ENCODE assay signal across 15 cellular contexts in the genomic region with DNA sequence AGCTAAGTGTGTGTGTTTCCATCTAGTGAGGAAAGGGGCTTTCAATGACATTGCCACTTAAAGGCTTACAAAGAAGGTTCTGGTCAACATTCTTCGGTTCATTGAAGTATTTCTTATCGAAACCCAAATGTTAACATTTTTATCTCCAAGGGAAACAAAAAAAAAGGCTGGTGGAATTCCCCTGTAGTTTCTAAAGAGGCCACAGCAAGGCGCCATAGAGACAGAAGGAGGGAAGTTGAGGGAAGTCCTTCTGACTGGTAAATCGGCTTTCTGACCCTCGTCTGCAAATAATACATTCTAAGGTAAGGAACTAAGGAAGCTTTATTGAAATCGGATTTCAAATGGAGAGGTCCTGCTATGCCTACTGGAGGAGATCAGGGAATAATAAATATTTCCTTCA. TPM values are rescaled to one million over a fixed set of nuclear protein-coding genes. Genes with fewer than 3 reads are reported as not detected.
DNase-seq lines count a peak whose midpoint lies in the region; ATAC-seq, FAIRE-seq and TF ChIP-seq lines count a peak whose summit lies in the region.
"Had no signal": no experiment of that assay in that cellular context is flagged by ENCODE, and none has a peak within 500 bp of the region (broad histone marks: within the 10 kb centered on the region; RNA-seq: fewer than 3 reads in every experiment).

No MANE protein-coding gene starts in this region.

- H3K14ac ChIP-seq in H9 (ENCODE audit: insufficient read depth, low read length) = no peak overlapping the region

- H3K9ac ChIP-seq in H9 (ENCODE audit: extremely low read depth, insufficient read length, low read length) = no peak overlapping the region
- no peak overlapping the region for H3K9ac ChIP-seq in keratinocyte (ENCODE audit: control insufficient read depth, extremely low read depth, insufficient read depth, low read length)

- dilution Hi-C loops in keratinocyte (cut with MboI; ENCODE audit: extremely low pct_ligation_motif_present, low sequenced_read_pairs) = no loop called here

- H4K20me1 ChIP-seq in H9 (ENCODE audit: control insufficient read depth, insufficient read depth, insufficient read length) = no peaks in the 10 kb centered on the region
- H4K20me1 ChIP-seq in keratinocyte (ENCODE audit: control insufficient read depth, extremely low read depth, insufficient read depth, low read length) = no peaks in the 10 kb centered on the region

- no peak overlapping the region for H4K91ac ChIP-seq in H9 (ENCODE audit: insufficient read length, low read depth, low read length)

- DNase-seq in AG09319 (ENCODE audit: extremely low read depth, low read depth) (no peak), H9 (peak; percentile 72), RWPE2 (ENCODE audit: low spot score) (no peak), keratinocyte (ENCODE audit: low read depth, low spot score) (no peak), HuH-7.5 (ENCODE audit: low spot score) (no peak), NCI-H510A treated with DMSO at 0.1 percent for 48 hours (lab: John Stamatoyannopoulos, UW) (no peak)
- no peak for DNase-seq in activated T-cell treated with anti-CD3 and anti-CD28 coated beads, Interleukin-2, amount 50 U/mL, for 1 hour
- DNase-seq: activated CD4-positive, CD25-positive, alpha-beta regulatory T cell treated with anti-CD3 and anti-CD28 coated beads, Interleukin-2, amount 50 U/mL, for 72 hours; activated gamma-delta T cell treated with Interleukin-2 at 50 U/mL for 16 hours; midbrain; Right ventricle myocardium superior had no signal

- H2BK15ac ChIP-seq in H9 (ENCODE audit: low read depth, low read length) = no peak overlapping the region

- H3K9me3 ChIP-seq in H9 (ENCODE audit: control insufficient read depth, low read depth, low read length) = no peaks in the 10 kb centered on the region
- no peaks in the 10 kb centered on the region for H3K9me3 ChIP-seq in RWPE2 (ENCODE audit: severe bottlenecking)
- H3K9me3 ChIP-seq in keratinocyte (ENCODE audit: control insufficient read depth, low read depth, low read length) = no peaks in the 10 kb centered on the region

- no peaks in the 10 kb centered on the region for H3K9me1 ChIP-seq in keratinocyte (ENCODE audit: control insufficient read depth, extremely low read depth, insufficient read depth, low read length)

- TF ChIP-seq CTCF in AG09319 (IDR thresholded peaks at IDR 0.05; ENCODE audit: low read depth, low read length) (peak; percentile 0; the same call in 1 of the 2 replicates), H9 (conservative IDR thresholded peaks at IDR 0.05) (peak; percentile 85), RWPE2 (IDR thresholded peaks at IDR 0.05; ENCODE audit: poor library complexity, severe bottlenecking) (peak; percentile 36), keratinocyte (optimal IDR thresholded peaks at IDR 0.05 in 1 of 3, IDR thresholded peaks at IDR 0.05 in 1 of 3, conservative IDR thresholded peaks at IDR 0.05 in 1 of 3; ENCODE audit: extremely low read depth in 1 of 3, insufficient read depth in 2 of 3, low read length in 3 of 3) (peak in 2 of 3 experiments; percentile 11 to 19)

- ATAC-seq in RWPE2 (ENCODE audit: low read depth) (no peak), GM19395 (IDR thresholded peaks at IDR 0.05; ENCODE audit: unreplicated experiment) (no peak)

- no peak overlapping the region for H3T11ph ChIP-seq in H9 (ENCODE audit: low read length)

- WGBS in H9 (ENCODE audit: extremely low coverage, insufficient read length, low lambda C conversion rate) = no CpG with 5 or more reads among the region's 6 CpGs

- H3K4me1 Mint-ChIP-seq in H9 = peaks cover 17 to 27% of the 10 kb centered on the region in 2 experiments

- H3K79me1 ChIP-seq in H9 (ENCODE audit: insufficient read depth, low read depth, low read length, poor library complexity, severe bottlenecking) = no peaks in the 10 kb centered on the region

- H3K27me3 Mint-ChIP-seq in H9 (ENCODE audit: low read depth) = 0 out of 2 replicates have a peak, but pooled peaks cover 1% of the 10 kb centered on the region

- H2AFZ ChIP-seq in H9 (ENCODE audit: low read length) (peak overlapping the region; percentile 93), keratinocyte (ENCODE audit: control insufficient read depth, low read length) (no peak overlapping the region)

- H2AK5ac ChIP-seq in H9 (ENCODE audit: insufficient read length, low read length) = peak overlapping the region; percentile 33

- H3K23ac ChIP-seq in H9 (ENCODE audit: insufficient read length, low read depth, low read length) = no peak overlapping the region

- H2BK20ac ChIP-seq in H9 (ENCODE audit: low read depth, low read length, poor library complexity, severe bottlenecking) = no peak overlapping the region

- no peaks in the 10 kb centered on the region for H3K36me3 ChIP-seq in RWPE2 (ENCODE audit: low read depth)
- no peaks in the 10 kb centered on the region for H3K36me3 ChIP-seq in keratinocyte (ENCODE audit: control insufficient read depth in 2 of 2, extremely low read depth in 1 of 2, insufficient read depth in 2 of 2, low read length in 2 of 2)
- H3K36me3 ChIP-seq: right atrium auricular region, tibial nerve had no signal

- H3K56ac ChIP-seq in H9 (ENCODE audit: insufficient read length, low read depth, low read length) = no peak overlapping the region

- H3K4me3 Mint-ChIP-seq in H9 = no peak overlapping the region
- H3K4me3 Mint-ChIP-seq: dendritic cell treated with granulocyte-macrophage colony-stimulating factor and Interleukin-4, amounts not matched to agents 40 ng/mL and 50 ng/mL, for 4 days had no signal

- no peak overlapping the region for H2BK5ac ChIP-seq in H9 (ENCODE audit: insufficient read length, low read length)

- H3K9me3 Mint-ChIP-seq in H9 = peaks cover 11 to 14% of the 10 kb centered on the region in 2 experiments

- no peak for FAIRE-seq in keratinocyte (lab: Jason Lieb, UNC)

- H3K27me3 ChIP-seq in H9 (ENCODE audit: insufficient read depth, low read length) (no peaks in the 10 kb centered on the region), RWPE2 (ENCODE audit: insufficient read depth, poor library complexity, severe bottlenecking) (no peaks in the 10 kb centered on the region), keratinocyte (ENCODE audit: control insufficient read depth, extremely low read depth, insufficient read depth, low read length) (no peaks in the 10 kb centered on the region)
- H3K27me3 ChIP-seq: right atrium auricular region had no signal

- peaks cover 23 to 35% (median 28%) of the 10 kb centered on the region in 3 experiments; a peak in 6 of 7 replicates for H3K36me3 Mint-ChIP-seq in H9 (ENCODE audit: insufficient read depth in 1 of 3, low read depth in 3 of 3)

- peak overlapping the region; percentile 40 for H4K5ac ChIP-seq in H9 (ENCODE audit: insufficient read length, low read depth, low read length)

- H3K23me2 ChIP-seq in H9 (ENCODE audit: insufficient read length, low read depth, low read length, poor library complexity, severe bottlenecking) = peaks cover 3% of the 10 kb centered on the region

- H3K4me1 ChIP-seq in H9 (ENCODE audit: insufficient read depth, low read length) (peaks cover 7% of the 10 kb centered on the region; the same call in 1 of the 2 replicates), RWPE2 (ENCODE audit: insufficient read depth, poor library complexity, severe bottlenecking) (no peaks in the 10 kb centered on the region), keratinocyte (ENCODE audit: control insufficient read depth, extremely low read depth, insufficient read depth, low read length) (no peaks in the 10 kb centered on the region)
- H3K4me1 ChIP-seq: right atrium auricular region had no signal

- H3K4me3 ChIP-seq in RWPE2 (ENCODE audit: severe bottlenecking) (no peak overlapping the region), keratinocyte (ENCODE audit: control insufficient read depth in 2 of 3, extremely low read depth in 1 of 3, insufficient read depth in 2 of 3, low read depth in 1 of 3, low read length in 3 of 3) (no peak overlapping the region)
- H3K4me3 ChIP-seq: right atrium auricular region, tibial nerve had no signal

- H3K27ac ChIP-seq in H9 (ENCODE audit: insufficient read length, low read depth, low read length) (peak overlapping the region; percentile 9), RWPE2 (ENCODE audit: poor library complexity, severe bottlenecking) (no peak overlapping the region), keratinocyte (ENCODE audit: control insufficient read depth, insufficient read depth, low read length) (no peak overlapping the region)
- H3K27ac ChIP-seq: right atrium auricular region, tibial nerve had no signal

- peak overlapping the region; percentile 43 for H3K18ac ChIP-seq in H9 (ENCODE audit: insufficient read length, low read depth, low read length)

- peak overlapping the region; percentile 29 for H2BK120ac ChIP-seq in H9 (ENCODE audit: low read depth, low read length, poor library complexity, severe bottlenecking)

- peak overlapping the region in 2 of 3 experiments; percentile 33 to 36; a peak in 3 of 7 replicates for H3K27ac Mint-ChIP-seq in H9
- H3K27ac Mint-ChIP-seq: dendritic cell treated with granulocyte-macrophage colony-stimulating factor and Interleukin-4, amounts not matched to agents 40 ng/mL and 50 ng/mL, for 4 days had no signal

- H3K4ac ChIP-seq in H9 (ENCODE audit: low read depth, low read length) = no peak overlapping the region; the same call in 1 of the 2 replicates

- peaks cover 26% of the 10 kb centered on the region for H3K79me2 ChIP-seq in H9 (ENCODE audit: insufficient read depth, low read length)
- H3K79me2 ChIP-seq in keratinocyte (ENCODE audit: control insufficient read depth, insufficient read depth, low read length) = no peaks in the 10 kb centered on the region

- H2BK12ac ChIP-seq in H9 (ENCODE audit: insufficient read length, low read depth, low read length) = peak overlapping the region; percentile 6

- H3K4me2 ChIP-seq in H9 (ENCODE audit: insufficient read depth, insufficient read length, low read length) (peak overlapping the region; percentile 6), keratinocyte (ENCODE audit: control insufficient read depth, extremely low read depth, insufficient read depth, low read depth, low read length) (no peak overlapping the region)

- no peak overlapping the region for H4K8ac ChIP-seq in H9 (replicated peaks; ENCODE audit: insufficient read length, low read depth, low read length)

RNA-seq across cellular contexts. Expression of gene ZFP42, which starts 1.7 kb away (rescaled TPM):
- total RNA-seq in H9 (2021) = 191 and 193 TPM in 2 replicates
- 3.1 to 3.4 TPM (median 3.2 TPM) in 3 replicates for polyA plus RNA-seq in keratinocyte
- 0.39 TPM for polyA plus RNA-seq in keratinocyte (2011; ENCODE audit: low read depth)
- polyA plus RNA-seq in keratinocyte (2011; cell fraction: cytosol; rRNA removed) = 1.5 and 2.1 TPM in 2 replicates
- polyA plus RNA-seq in keratinocyte (2011; cell fraction: nucleus; rRNA removed) = 2.4 and 2.5 TPM in 2 replicates
- polyA plus RNA-seq in keratinocyte (2012; ENCODE audit: low replicate concordance) = 0.90 and 2.6 TPM in 2 replicates
- polyA minus RNA-seq in keratinocyte = 0.92 to 3.0 TPM (median 2.2 TPM) in 3 replicates
- polyA minus RNA-seq in keratinocyte (2011; cell fraction: cytosol; rRNA and poly(A)+ RNA removed) = 2.3 TPM
- 0.74 and 1.6 TPM in 2 replicates for polyA minus RNA-seq in keratinocyte (2011; cell fraction: nucleus; rRNA and poly(A)+ RNA removed)
- total RNA-seq: Right ventricle myocardium superior, tibial nerve had no signal

Comparison
In these comparisons a context has a peak if more than half of its experiments do, and no peak if none do; other contexts are left out.
1. CTCF ChIP-seq: peak in every context shown above with its lines; median percentile 85 in H9; 36 in RWPE2; 15 in keratinocyte; 0 in AG09319.